Comparison of ENCODE assay signal across 15 cellular contexts in the genomic region with DNA sequence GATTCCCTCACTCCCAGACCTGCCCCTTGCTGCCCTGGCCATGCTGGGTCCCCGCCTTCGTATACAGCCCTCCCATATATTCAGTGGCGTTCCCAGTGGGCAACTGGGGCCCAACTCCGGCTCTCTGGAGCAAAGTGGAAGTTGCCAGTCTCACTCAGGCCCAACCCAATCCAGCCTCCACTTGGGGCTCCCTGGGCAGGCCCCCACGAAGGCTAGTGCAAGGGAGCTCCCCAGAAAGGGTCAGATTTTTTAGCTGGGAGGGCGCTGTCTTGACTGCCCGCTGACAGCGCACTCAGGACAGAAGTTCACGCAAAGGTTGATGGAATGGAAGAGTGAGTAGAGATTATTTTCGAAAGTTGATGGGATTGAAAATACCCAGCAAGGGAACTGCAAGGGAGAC. TPM values are rescaled to one million over a fixed set of nuclear protein-coding genes. Genes with fewer than 3 reads are reported as not detected.
A peak's percentile ranks its signal among the peaks of the same experiment; 100 is the strongest.
DNase-seq lines count a peak whose midpoint lies in the region; ATAC-seq, FAIRE-seq and TF ChIP-seq lines count a peak whose summit lies in the region.
"Had no signal": no experiment of that assay in that cellular context is flagged by ENCODE, and none has a peak within 500 bp of the region (broad histone marks: within the 10 kb centered on the region; RNA-seq: fewer than 3 reads in every experiment).

No MANE protein-coding gene starts in this region.

- no peak overlapping the region for H3K4me3 ChIP-seq in CD8-positive, alpha-beta memory T cell (ENCODE audit: low read length)
- peak overlapping the region in 1 of 4 donors; percentile 65 for H3K4me3 ChIP-seq in esophagus squamous epithelium
- peak overlapping the region; percentile 12 for H3K4me3 ChIP-seq in retinal pigment epithelial cell (ENCODE audit: low read length)
- H3K4me3 ChIP-seq in foreskin fibroblast (ENCODE audit: low read depth in 1 of 2, low read length in 2 of 2): no peak overlapping the region
- H3K4me3 ChIP-seq: thyroid gland had no signal

- H3K9me3 ChIP-seq in CD8-positive, alpha-beta memory T cell (ENCODE audit: low read length): no peaks in the 10 kb centered on the region
- H3K9me3 ChIP-seq in esophagus squamous epithelium: no peaks in the 10 kb centered on the region
- H3K9me3 ChIP-seq: Peyer's patch, thyroid gland had no signal

- POLR2A ChIA-PET in CD8-positive, alpha-beta memory T cell (lab: Charles Lee): interaction anchor here (1.5 to 3.7 kb wide), 2 partner anchors 9 to 35 kb away, joined by 6 to 66 read pairs; partner anchors contain the start of gene SYS1

- peaks cover 7% of the 10 kb centered on the region for H3K36me3 ChIP-seq in CD8-positive, alpha-beta memory T cell (ENCODE audit: insufficient read depth, low read length)
- H3K36me3 ChIP-seq in esophagus squamous epithelium: peaks cover 5 to 41% (median 7%) of the 10 kb centered on the region in 3 donors

- H3K27me3 ChIP-seq in CD8-positive, alpha-beta memory T cell (ENCODE audit: insufficient read depth, low read length, poor library complexity, severe bottlenecking): no peaks in the 10 kb centered on the region
- no peaks in the 10 kb centered on the region for H3K27me3 ChIP-seq in esophagus squamous epithelium
- H3K27me3 ChIP-seq: Peyer's patch, thyroid gland had no signal

- H3K27ac ChIP-seq in CD8-positive, alpha-beta memory T cell (ENCODE audit: low read depth, low read length): no peak overlapping the region
- H3K27ac ChIP-seq in esophagus squamous epithelium: peak overlapping the region in 3 of 4 donors; percentile 36 to 77 (median 69)
- H3K27ac ChIP-seq: thyroid gland had no signal

- intact Hi-C loops in esophagus squamous epithelium (cut with DNase I): no loop called here

- DNase-seq in CD8-positive, alpha-beta memory T cell: no peak
- DNase-seq in HTR-8/SVneo (ENCODE audit: insufficient read length, low spot score): no peak
- DNase-seq in esophagus squamous epithelium (lab: John Stamatoyannopoulos, UW): no peak
- no peak for DNase-seq in retinal pigment epithelial cell (ENCODE audit: low read depth)
- DNase-seq in foreskin fibroblast: no peak
- DNase-seq in AG08395 (ENCODE audit: low spot score): no peak
- DNase-seq: NCI-H446, T1000, thyroid gland had no signal

- peak overlapping the region; percentile 24 to 81 (median 70) for H3K27ac Mint-ChIP-seq in CD8-positive, alpha-beta memory T cell

- peaks cover 24% of the 10 kb centered on the region for H3K4me1 ChIP-seq in CD8-positive, alpha-beta memory T cell (ENCODE audit: insufficient read depth, low read length)
- peaks cover 8 to 37% (median 13%) of the 10 kb centered on the region in 3 donors for H3K4me1 ChIP-seq in esophagus squamous epithelium

- TF ChIP-seq CTCF in esophagus squamous epithelium (IDR thresholded peaks at IDR 0.05): no peak
- TF ChIP-seq CTCF in retinal pigment epithelial cell (conservative IDR thresholded peaks at IDR 0.05; ENCODE audit: low read depth, low read length): no peak
- TF ChIP-seq CTCF in foreskin fibroblast (IDR thresholded peaks at IDR 0.05; ENCODE audit: low read depth, low read length): no peak

- ATAC-seq in GM18907 (IDR thresholded peaks at IDR 0.05; ENCODE audit: unreplicated experiment): no peak

- no peaks in the 10 kb centered on the region for H3K9me3 Mint-ChIP-seq in CD8-positive, alpha-beta memory T cell

- TF ChIP-seq POLR2A in esophagus squamous epithelium (IDR thresholded peaks at IDR 0.05): no peak

- peaks cover 43 to 59% (median 46%) of the 10 kb centered on the region in 3 donors for H3K4me1 Mint-ChIP-seq in CD8-positive, alpha-beta memory T cell

- no peaks in the 10 kb centered on the region for H3K27me3 Mint-ChIP-seq in CD8-positive, alpha-beta memory T cell

- WGBS in esophagus squamous epithelium, 2 donors: 85 to 92% methylated on average over 4 to 7 of the region's 10 CpGs

- CTCF ChIA-PET in CD8-positive, alpha-beta memory T cell (lab: Charles Lee): interaction anchor here (0.7 to 12.5 kb wide), 7 partner anchors 10 to 399 kb away, joined by 3 to 183 read pairs (median 15); partner anchors contain the start of genes PIGT and SYS1

- peak; percentile 28 for FAIRE-seq in HTR-8/SVneo (lab: Jason Lieb, UNC)
- FAIRE-seq: bronchial epithelial cell had no signal

- peaks cover 0 to 45% (median 0%) of the 10 kb centered on the region in 3 donors for H3K36me3 Mint-ChIP-seq in CD8-positive, alpha-beta memory T cell

- peak overlapping the region in 5 of 7 donors; percentile 41 to 78 (median 57) for H3K4me3 Mint-ChIP-seq in CD8-positive, alpha-beta memory T cell

RNA-seq across cellular contexts. Expression of gene TP53TG5, which starts 5.9 kb away (rescaled TPM):
- total RNA-seq in CD8-positive, alpha-beta memory T cell: not detected
- not detected for polyA plus RNA-seq in CD8-positive, alpha-beta memory T cell
- total RNA-seq in esophagus squamous epithelium: not detected
- total RNA-seq: bronchial epithelial cell, fibroblast of lung, HT1080, Peyer's patch, renal cortical epithelial cell, thyroid gland had no signal

RNA-seq across cellular contexts. Expression of gene SYS1, which starts 9.3 kb away (rescaled TPM):
- 10 to 100 TPM; 48.3 to 54.0 TPM for total RNA-seq in CD8-positive, alpha-beta memory T cell
- polyA plus RNA-seq in CD8-positive, alpha-beta memory T cell: 40.1 TPM
- 10 to 100 TPM; 22.3 to 32.4 (median 27.0) TPM for total RNA-seq in esophagus squamous epithelium

RNA-seq across cellular contexts. Expression of gene SDC4, which starts 24.0 kb away (rescaled TPM):
- total RNA-seq in CD8-positive, alpha-beta memory T cell: 10 to 100 TPM; 91.3 to 98.1 TPM
- 1.5 TPM for polyA plus RNA-seq in CD8-positive, alpha-beta memory T cell
- 100 to 1,000 TPM in 3 of 4 donors, 10 to 100 TPM in 1; 88.1 to 174 (median 120) TPM for total RNA-seq in esophagus squamous epithelium

RNA-seq across cellular contexts. Expression of gene DBNDD2, which starts 35.8 kb away (rescaled TPM):
- total RNA-seq in CD8-positive, alpha-beta memory T cell: 10 to 100 TPM; 11.3 to 12.6 TPM
- polyA plus RNA-seq in CD8-positive, alpha-beta memory T cell: 15.2 TPM
- total RNA-seq in esophagus squamous epithelium: 10 to 100 TPM; 14.1 to 39.3 (median 32.2) TPM

RNA-seq across cellular contexts. Expression of gene PIGT, which starts 43.7 kb away (rescaled TPM):
- 10 to 100 TPM; 76.3 to 76.4 TPM for total RNA-seq in CD8-positive, alpha-beta memory T cell
- 96.4 TPM for polyA plus RNA-seq in CD8-positive, alpha-beta memory T cell
- 10 to 100 TPM; 38.6 to 48.1 (median 44.0) TPM for total RNA-seq in esophagus squamous epithelium
